1 cellular context compared by ENCODE assay signal in genomic region chr1:180631766-180632325, GRCh38.
TF ChIP-seq lines count a peak whose summit lies in the region.

Gene XPR1 (plus strand): TSS chr1:180632022. CDS start chr1:180632202, 180 bp downstream.

TF ChIP-seq in WTC11, 78 proteins besides CTCF, POLR2A, EP300 and RAD21 (continued from another document):
- TF ChIP-seq ZNF532 (CRISPR knock-in tag; IDR thresholded peaks at IDR 0.05; ENCODE audit: borderline replicate concordance) (no peak), SP1 (CRISPR knock-in tag; conservative IDR thresholded peaks at IDR 0.05) (peak; percentile 79), ATF6 (CRISPR knock-in tag; IDR thresholded peaks at IDR 0.05) (no peak), ZNF281 (CRISPR knock-in tag; IDR thresholded peaks at IDR 0.05) (no peak), FOXP1 (CRISPR knock-in tag; IDR thresholded peaks at IDR 0.05; ENCODE audit: borderline replicate concordance) (peak; percentile 74; the same call in 1 of the 2 replicates), ETV6 (CRISPR knock-in tag; IDR thresholded peaks at IDR 0.05) (0 out of 2 replicates have a peak, but pooled peaks have one; percentile 15), GABPB1 (CRISPR knock-in tag; IDR thresholded peaks at IDR 0.05) (no peak; the same call in 1 of the 2 replicates), GTF2I (CRISPR knock-in tag; conservative IDR thresholded peaks at IDR 0.05) (no peak), AR (CRISPR knock-in tag; IDR thresholded peaks at IDR 0.05) (no peak), KAT7 (CRISPR knock-in tag; IDR thresholded peaks at IDR 0.05; ENCODE audit: borderline replicate concordance) (no peak), TEAD1 (CRISPR knock-in tag; IDR thresholded peaks at IDR 0.05) (no peak), MLX (CRISPR knock-in tag; IDR thresholded peaks at IDR 0.05) (no peak), MAX (CRISPR knock-in tag; IDR thresholded peaks at IDR 0.05) (no peak; the same call in 1 of the 2 replicates), GRHL2 (CRISPR knock-in tag; IDR thresholded peaks at IDR 0.05; ENCODE audit: insufficient replicate concordance, severe bottlenecking) (no peak), ATF1 (CRISPR knock-in tag; IDR thresholded peaks at IDR 0.05) (no peak), ZNF232 (CRISPR knock-in tag; IDR thresholded peaks at IDR 0.05) (0 out of 2 replicates have a peak, but pooled peaks have one; percentile 37), JUN (CRISPR knock-in tag; IDR thresholded peaks at IDR 0.05) (no peak), HMGXB4 (CRISPR knock-in tag; IDR thresholded peaks at IDR 0.05) (no peak), ATF3 (CRISPR knock-in tag; conservative IDR thresholded peaks at IDR 0.05) (no peak), ARID4B (CRISPR knock-in tag; IDR thresholded peaks at IDR 0.05; ENCODE audit: borderline replicate concordance) (no peak)
TF ChIP-seq in WTC11: peak in this region for 8.
